19 cellular contexts compared by ENCODE assay signal in genomic region chr12:48776956-48777355, GRCh38. TPM values are rescaled to one million over a fixed set of nuclear protein-coding genes. Genes with fewer than 3 reads are reported as not detected.
"Had no signal": no experiment of that assay in that cellular context is flagged by ENCODE, and none has a peak within 500 bp of the region (broad histone marks: within the 10 kb centered on the region; RNA-seq: fewer than 3 reads in every experiment).

No MANE protein-coding gene starts in this region.

- DNase-seq: effector memory CD8-positive, alpha-beta T cell; gastrocnemius medialis; left colon; mucosa of descending colon; naive thymus-derived CD8-positive, alpha-beta T cell; nucleus accumbens; retina; sigmoid colon; stimulated activated CD4-positive, alpha-beta T cell treated with anti-CD3 and anti-CD28 coated beads, Interleukin-12 subunit alpha, Interleukin-12 subunit beta, amount 100 ng/mL, for 4 hours; stimulated activated naive CD4-positive, alpha-beta T cell treated with Interleukin-2 at 50 U/mL for 16 hours; trophoblast cell had no signal

- ATAC-seq: effector memory CD8-positive, alpha-beta T cell; gastrocnemius medialis; left colon; mucosa of descending colon; naive thymus-derived CD8-positive, alpha-beta T cell; pancreas had no signal

- H3K27me3 ChIP-seq: esophagus muscularis mucosa, gastrocnemius medialis, hepatocyte, pancreas, sigmoid colon had no signal

- H3K4me3 ChIP-seq: esophagus muscularis mucosa, gastrocnemius medialis, hepatocyte, mucosa of descending colon, pancreas, prostate gland, sigmoid colon, skin epidermis had no signal

- H3K4me2 ChIP-seq: hepatocyte had no signal

- H3K27me3 Mint-ChIP-seq: dendritic cell treated with granulocyte-macrophage colony-stimulating factor and Interleukin-4, amounts not matched to agents 40 ng/mL and 50 ng/mL, for 4 days had no signal

- H3K4me3 Mint-ChIP-seq: central memory CD8-positive, alpha-beta T cell; dendritic cell treated with granulocyte-macrophage colony-stimulating factor and Interleukin-4, amounts not matched to agents 40 ng/mL and 50 ng/mL, for 4 days; effector memory CD8-positive, alpha-beta T cell; naive thymus-derived CD8-positive, alpha-beta T cell had no signal

- H3K9me3 ChIP-seq: esophagus muscularis mucosa, gastrocnemius medialis, mucosa of descending colon, pancreas, prostate gland, sigmoid colon had no signal

- H2AFZ ChIP-seq: hepatocyte had no signal

- H3K4me1 Mint-ChIP-seq: central memory CD8-positive, alpha-beta T cell had no signal

- H3K27ac Mint-ChIP-seq: dendritic cell treated with granulocyte-macrophage colony-stimulating factor and Interleukin-4, amounts not matched to agents 40 ng/mL and 50 ng/mL, for 4 days; effector memory CD8-positive, alpha-beta T cell had no signal

- H3K36me3 Mint-ChIP-seq: naive thymus-derived CD8-positive, alpha-beta T cell had no signal

- H3K9me3 Mint-ChIP-seq: central memory CD8-positive, alpha-beta T cell; dendritic cell treated with granulocyte-macrophage colony-stimulating factor and Interleukin-4, amounts not matched to agents 40 ng/mL and 50 ng/mL, for 4 days; effector memory CD8-positive, alpha-beta T cell; naive thymus-derived CD8-positive, alpha-beta T cell had no signal

- H3K27ac ChIP-seq: epithelial cell of prostate, esophagus muscularis mucosa, gastrocnemius medialis, hepatocyte, pancreas, prostate gland, sigmoid colon, skin epidermis had no signal

- H3K4me1 ChIP-seq: pancreas had no signal

RNA-seq across cellular contexts. Expression of gene ADCY6, which starts 11.9 kb away (rescaled TPM):
- total RNA-seq: naive thymus-derived CD8-positive, alpha-beta T cell had no signal
- polyA plus RNA-seq: naive thymus-derived CD8-positive, alpha-beta T cell had no signal
